Comparison of ENCODE assay signal across 18 cellular contexts in genomic region chr1:41272601-41273000, GRCh38. TPM values are rescaled to one million over a fixed set of nuclear protein-coding genes. Genes with fewer than 3 reads are reported as not detected.
DNase-seq lines count a peak whose midpoint lies in the region; ATAC-seq, FAIRE-seq and TF ChIP-seq lines count a peak whose summit lies in the region.
"Had no signal": no experiment of that assay in that cellular context is flagged by ENCODE, and none has a peak within 500 bp of the region (broad histone marks: within the 10 kb centered on the region; RNA-seq: fewer than 3 reads in every experiment).

No MANE protein-coding gene starts in this region.

- H2BK120ac ChIP-seq in mesenchymal stem cell (ENCODE audit: low read depth, low read length): no peak overlapping the region

- H3K9me3 Mint-ChIP-seq in stimulated activated naive CD8-positive, alpha-beta T cell treated with anti-CD3 and anti-CD28 coated beads, Interleukin-15, amount 100 ng/mL, for 72 hours: no peaks in the 10 kb centered on the region
- H3K9me3 Mint-ChIP-seq: CD14-positive monocyte; CD4-positive, alpha-beta memory T cell; H9 had no signal

- no peak for TF ChIP-seq POLR2A in HepG2 (IDR thresholded peaks at IDR 0.05; ENCODE audit: insufficient read depth in 1 of 2, low read depth in 2 of 2, low read length in 2 of 2)

- WGBS in mesenchymal stem cell: 72% methylated on average over 8 of the region's 8 CpGs
- 32% methylated on average over 5 of the region's 8 CpGs for WGBS in HepG2 (ENCODE audit: low lambda C conversion rate)

- no peak overlapping the region for H3K27ac ChIP-seq in HEK293 (ENCODE audit: extremely low read depth, low read depth, low read length)
- H3K27ac ChIP-seq in mesenchymal stem cell (ENCODE audit: low read length, poor library complexity, severe bottlenecking): no peak overlapping the region
- no peak overlapping the region for H3K27ac ChIP-seq in HepG2 (ENCODE audit: extremely low read length, insufficient read depth, low read length)
- H3K27ac ChIP-seq: BLaER1, HL-60 had no signal

- no peak overlapping the region for H3K4me3 Mint-ChIP-seq in stimulated activated naive CD8-positive, alpha-beta T cell treated with anti-CD3 and anti-CD28 coated beads, Interleukin-15, amount 100 ng/mL, for 72 hours
- H3K4me3 Mint-ChIP-seq: CD14-positive monocyte; CD4-positive, alpha-beta memory T cell; H9 had no signal

- H4K20me1 ChIP-seq in HepG2 (ENCODE audit: insufficient read depth, low read length): no peaks in the 10 kb centered on the region; the same call in 1 of the 2 replicates
- H4K20me1 ChIP-seq: BLaER1 had no signal

- H3K36me3 ChIP-seq in HEK293 (ENCODE audit: control insufficient read depth in 2 of 2, insufficient read depth in 1 of 2, low read length in 2 of 2) (no peaks in the 10 kb centered on the region), mesenchymal stem cell (ENCODE audit: control insufficient read depth in 1 of 2, insufficient read depth in 2 of 2, low read depth in 1 of 2, low read length in 2 of 2) (no peaks in the 10 kb centered on the region), HepG2 (replicated peaks in 1 of 2; ENCODE audit: control insufficient read depth in 1 of 2, insufficient read depth in 2 of 2, low read length in 2 of 2) (no peaks in the 10 kb centered on the region)
- H3K36me3 ChIP-seq: BLaER1 had no signal

- intact Hi-C loops in HepG2 (cut with micrococcal nuclease; ENCODE audit: unreplicated experiment): no loop called here

- no peak overlapping the region for H3K4me2 ChIP-seq in mesenchymal stem cell (ENCODE audit: low read length, poor library complexity, severe bottlenecking)
- H3K4me2 ChIP-seq in HepG2 (ENCODE audit: low read depth, low read length): no peak overlapping the region
- H3K4me2 ChIP-seq: BLaER1 had no signal

- no peak overlapping the region for H3K18ac ChIP-seq in mesenchymal stem cell (ENCODE audit: low read depth in 1 of 2, low read length in 2 of 2)

- peak overlapping the region; percentile 73 for H4K91ac ChIP-seq in mesenchymal stem cell (ENCODE audit: low read length)

- H2AK5ac ChIP-seq in mesenchymal stem cell (ENCODE audit: low read length, severe bottlenecking): no peak overlapping the region

- H3K4me3 ChIP-seq in HEK293 (ENCODE audit: low read depth, low read length) (no peak overlapping the region), mesenchymal stem cell (ENCODE audit: insufficient read depth in 1 of 2, low read depth in 1 of 2, low read length in 2 of 2) (no peak overlapping the region), HepG2 (replicated peaks in 1 of 3; ENCODE audit: insufficient read depth in 1 of 3, low read depth in 2 of 3, low read length in 3 of 3) (no peak overlapping the region)
- H3K4me3 ChIP-seq: BLaER1 had no signal

- no peak overlapping the region for H2BK12ac ChIP-seq in mesenchymal stem cell (ENCODE audit: low read length in 2 of 2)

- H2AFZ ChIP-seq in mesenchymal stem cell (ENCODE audit: low read depth, low read length) (no peak overlapping the region), HepG2 (ENCODE audit: low read length) (no peak overlapping the region)

- POLR2A ChIA-PET in HEK293 (lab: Yijun Ruan, JAX): no interaction called here
- POLR2A ChIA-PET in HepG2 (lab: Yijun Ruan, JAX): no interaction called here

- H3K23ac ChIP-seq in mesenchymal stem cell (ENCODE audit: low read length in 2 of 2): no peak overlapping the region

- H3K27me3 ChIP-seq in mesenchymal stem cell (ENCODE audit: control insufficient read depth in 1 of 2, insufficient read depth in 1 of 2, low read length in 2 of 2) (peaks cover 10 to 25% of the 10 kb centered on the region in 2 experiments), HepG2 (ENCODE audit: control insufficient read depth in 1 of 2, insufficient read depth in 2 of 2, low read length in 2 of 2) (peaks cover 3 to 11% of the 10 kb centered on the region in 2 experiments; a peak in 2 of 5 replicates)
- H3K27me3 ChIP-seq: BLaER1 had no signal

- H3K4me1 ChIP-seq in HEK293 (ENCODE audit: control insufficient read depth, insufficient read depth, low read length) (no peaks in the 10 kb centered on the region), mesenchymal stem cell (ENCODE audit: control insufficient read depth, insufficient read depth, low read depth, low read length) (peaks cover 2% of the 10 kb centered on the region), HepG2 (ENCODE audit: insufficient read depth, low read length) (no peaks in the 10 kb centered on the region)

- FAIRE-seq in HepG2 (lab: Jason Lieb, UNC): no peak
- FAIRE-seq: H1 had no signal

- in situ Hi-C loops in HepG2 (cut with HindIII; ENCODE audit: extremely low pct_ligation_motif_present, low pct_unique_long_range_greater_than_20kb): no loop called here

- no peaks in the 10 kb centered on the region for H3K79me2 ChIP-seq in HepG2 (ENCODE audit: insufficient read depth, low read length)

- H2BK5ac ChIP-seq in mesenchymal stem cell (ENCODE audit: low read depth, low read length, poor library complexity, severe bottlenecking): no peak overlapping the region

- H3K9ac ChIP-seq in mesenchymal stem cell (ENCODE audit: low read length) (no peak overlapping the region), HepG2 (ENCODE audit: insufficient read depth, low read depth, low read length) (no peak overlapping the region)
- H3K9ac ChIP-seq: BLaER1 had no signal

- H2BK15ac ChIP-seq in mesenchymal stem cell (ENCODE audit: low read depth, poor library complexity, severe bottlenecking): no peak overlapping the region

- H3K27ac Mint-ChIP-seq in stimulated activated naive CD8-positive, alpha-beta T cell treated with anti-CD3 and anti-CD28 coated beads, Interleukin-15, amount 100 ng/mL, for 72 hours: no peak overlapping the region
- H3K27ac Mint-ChIP-seq: CD4-positive, alpha-beta memory T cell; H9 had no signal

- TF ChIP-seq EP300 in HepG2 (IDR thresholded peaks at IDR 0.05; ENCODE audit: low read depth in 2 of 2, low read length in 2 of 2): no peak
- TF ChIP-seq EP300 in HepG2 (CRISPR knock-in tag; IDR thresholded peaks at IDR 0.05; ENCODE audit: borderline replicate concordance): no peak

- CTCF ChIA-PET in HEK293 (lab: Yijun Ruan, JAX) (interaction anchor here (0.6 to 1.9 kb wide), 3 partner anchors 10 to 163 kb away, joined by 3 to 11 read pairs (median 3); no protein-coding TSS in a partner anchor), HepG2 (lab: Yijun Ruan, JAX; ENCODE audit: low intra/inter-chr PET ratio, low total read pairs) (no interaction called here)

- H3K4me1 Mint-ChIP-seq in stimulated activated naive CD8-positive, alpha-beta T cell treated with anti-CD3 and anti-CD28 coated beads, Interleukin-15, amount 100 ng/mL, for 72 hours: no peaks in the 10 kb centered on the region

- BruUV-seq in HepG2 (replicated peaks; lab: Mats Ljungman, UMichigan): no TSS peak

- no peak for TF ChIP-seq RAD21 in HepG2 (CRISPR knock-in tag; IDR thresholded peaks at IDR 0.05)

- no peak overlapping the region for H3K4ac ChIP-seq in mesenchymal stem cell (ENCODE audit: low read depth in 1 of 2, low read length in 2 of 2)

- ATAC-seq in HG02840 (IDR thresholded peaks at IDR 0.05; ENCODE audit: low FRiP score, unreplicated experiment) (no peak), HepG2 (no peak)
- ATAC-seq in stimulated activated naive CD8-positive, alpha-beta T cell treated with anti-CD3 and anti-CD28 coated beads, Interleukin-15, amount 100 ng/mL, for 72 hours: no peak

- peaks cover 24% of the 10 kb centered on the region for H3K27me3 Mint-ChIP-seq in stimulated activated naive CD8-positive, alpha-beta T cell treated with anti-CD3 and anti-CD28 coated beads, Interleukin-15, amount 100 ng/mL, for 72 hours

- DNase-seq in ELF-1 (ENCODE audit: low read depth, low spot score): peak; percentile 20
- DNase-seq in mesenchymal stem cell: no peak
- no peak for DNase-seq in HepG2 (ENCODE audit: low spot score)
- no peak for DNase-seq in stimulated activated naive CD8-positive, alpha-beta T cell treated with anti-CD3 and anti-CD28 coated beads, Interleukin-15, amount 100 ng/mL, for 72 hours
- DNase-seq: 8988T; CD4-positive, alpha-beta memory T cell; DMS153; DMS79; GF-D8; H9; IMR-90 had no signal

- H4K8ac ChIP-seq in mesenchymal stem cell (ENCODE audit: low read length): no peak overlapping the region

- no peak for TF ChIP-seq CTCF in HEK293 (tag by site-specific recombination; IDR thresholded peaks at IDR 0.05)
- TF ChIP-seq CTCF in HepG2 (CRISPR knock-in tag; IDR thresholded peaks at IDR 0.05): no peak

- H3K9me3 ChIP-seq in HEK293 (ENCODE audit: control insufficient read depth, insufficient read depth, low read depth, low read length) (no peaks in the 10 kb centered on the region), mesenchymal stem cell (ENCODE audit: control insufficient read depth, low read length) (no peaks in the 10 kb centered on the region), HepG2 (ENCODE audit: low read length) (no peaks in the 10 kb centered on the region)
- H3K9me3 ChIP-seq: BLaER1 had no signal

- H3K79me1 ChIP-seq in mesenchymal stem cell (replicated peaks; ENCODE audit: low read length, poor library complexity, severe bottlenecking): no peaks in the 10 kb centered on the region

- H3K14ac ChIP-seq in mesenchymal stem cell (ENCODE audit: low read length in 2 of 2): no peak overlapping the region

RNA-seq across cellular contexts. Expression of gene SCMH1, which starts 30.5 kb away (rescaled TPM):
- polyA plus RNA-seq in PFSK-1 (2012; ENCODE audit: insufficient read length, low read depth): 32.0 TPM
- polyA plus RNA-seq in mesenchymal stem cell (2013, experiment 1 of 2): 34.4 TPM
- 33.1 TPM for polyA plus RNA-seq in mesenchymal stem cell (2013, experiment 2 of 2)
- total RNA-seq in HepG2 (2016; rRNA removed; fragmentation: Illumina TruSeq; extraction: Trizol): 35.5 and 41.8 TPM in 2 replicates
- 51.7 and 53.7 TPM in 2 replicates for total RNA-seq in HepG2 (2016; cell fraction: cytosol; rRNA removed; fragmentation: Illumina TruSeq; extraction: Trizol; ENCODE audit: low read depth)
- 31.9 and 37.4 TPM in 2 replicates for total RNA-seq in HepG2 (2016; cell fraction: insoluble cytoplasmic fraction; rRNA removed; fragmentation: Illumina TruSeq; extraction: Trizol)
- total RNA-seq in HepG2 (2016; cell fraction: membrane; rRNA removed; fragmentation: Illumina TruSeq; extraction: Trizol): 75.2 and 75.8 TPM in 2 replicates
- 42.3 and 50.1 TPM in 2 replicates for total RNA-seq in HepG2 (2016; cell fraction: nucleus; rRNA removed; fragmentation: Illumina TruSeq; extraction: Trizol)
- polyA plus RNA-seq in HepG2 (2011; rRNA removed): 52.6 and 63.5 TPM in 2 replicates
- polyA plus RNA-seq in HepG2 (2011; cell fraction: cytosol; rRNA removed): 35.2 and 35.4 TPM in 2 replicates
- polyA plus RNA-seq in HepG2 (2011; cell fraction: nucleus; rRNA removed): 95.4 and 97.7 TPM in 2 replicates
- polyA plus RNA-seq in HepG2 (2012): 33.2 and 35.5 TPM in 2 replicates
- 40.3 and 41.7 TPM in 2 replicates for polyA plus RNA-seq in HepG2 (2016; cell fraction: cytosol; fragmentation: Illumina TruSeq; extraction: Trizol; ENCODE audit: low read depth)
- 41.7 and 46.8 TPM in 2 replicates for polyA plus RNA-seq in HepG2 (2016; cell fraction: insoluble cytoplasmic fraction; fragmentation: Illumina TruSeq; extraction: Trizol; ENCODE audit: low read depth)
- polyA plus RNA-seq in HepG2 (2016; cell fraction: membrane; fragmentation: Illumina TruSeq; extraction: Trizol; ENCODE audit: low read depth): 78.2 and 89.1 TPM in 2 replicates
- 74.6 and 86.2 TPM in 2 replicates for polyA plus RNA-seq in HepG2 (2016; cell fraction: nucleus; fragmentation: Illumina TruSeq; extraction: Trizol; ENCODE audit: insufficient read depth, low read depth)
- 44.1 and 74.8 TPM in 2 replicates for polyA minus RNA-seq in HepG2 (2011; rRNA and poly(A)+ RNA removed; ENCODE audit: low replicate concordance)
- 14.4 and 16.0 TPM in 2 replicates for polyA minus RNA-seq in HepG2 (2011; cell fraction: cytosol; rRNA and poly(A)+ RNA removed)
- polyA minus RNA-seq in HepG2 (2011; cell fraction: nucleus; rRNA and poly(A)+ RNA removed): 46.4 and 64.5 TPM in 2 replicates
